In genomic region chr6:72560721-72561593, GRCh38 we compare ENCODE assay signal across 13 cellular contexts.
DNase-seq lines count a peak whose midpoint lies in the region; ATAC-seq and TF ChIP-seq lines count a peak whose summit lies in the region.
"Had no signal": no experiment of that assay in that cellular context is flagged by ENCODE, and none has a peak within 500 bp of the region (broad histone marks: within the 10 kb centered on the region; RNA-seq: fewer than 3 reads in every experiment).

No MANE protein-coding gene starts in this region.

- H3K4me1 ChIP-seq in cardiac muscle cell (ENCODE audit: low read depth): peaks cover 7% of the 10 kb centered on the region
- H3K4me1 ChIP-seq in endodermal cell (ENCODE audit: control insufficient read depth, insufficient read depth, low read length): peaks cover 6% of the 10 kb centered on the region
- H3K4me1 ChIP-seq: esophagus squamous epithelium had no signal

- WGBS in endodermal cell (ENCODE audit: insufficient coverage in 1 of 2, insufficient read length in 1 of 2), 2 experiments: 91% methylated on average over 7 to 9 of the region's 9 CpGs

- H3K9me3 Mint-ChIP-seq in endodermal cell: peaks cover 5% of the 10 kb centered on the region
- H3K9me3 Mint-ChIP-seq in activated CD4-positive, alpha-beta memory T cell treated with anti-CD3 and anti-CD28 coated beads for 36 hours: no peaks in the 10 kb centered on the region
- H3K9me3 Mint-ChIP-seq: activated T-helper 1 cell treated with anti-CD3 and anti-CD28 coated beads, Interleukin-12 subunit alpha, Interleukin-12 subunit beta, Interleukin-2, Interleukin-4 antibody, amounts not matched to agents 30 ng/mL and 10 ng/mL and 1 ng/mL, durations not matched to agents 14 hours and 24 hours and 36 hours had no signal

- H3K36me3 ChIP-seq in cardiac muscle cell (no peaks in the 10 kb centered on the region), endodermal cell (ENCODE audit: control insufficient read depth, insufficient read depth, low read length) (no peaks in the 10 kb centered on the region)
- H3K36me3 ChIP-seq: esophagus squamous epithelium, thyroid gland had no signal

- H3K9me3 ChIP-seq in cardiac muscle cell (ENCODE audit: low read depth) (no peaks in the 10 kb centered on the region), endodermal cell (ENCODE audit: control insufficient read depth, low read length) (no peaks in the 10 kb centered on the region)
- H3K9me3 ChIP-seq: esophagus squamous epithelium, thyroid gland had no signal

- H3K27me3 ChIP-seq in cardiac muscle cell: no peaks in the 10 kb centered on the region
- no peaks in the 10 kb centered on the region for H3K27me3 ChIP-seq in endodermal cell (ENCODE audit: control insufficient read depth, insufficient read depth, low read length, poor library complexity, severe bottlenecking)
- H3K27me3 ChIP-seq: esophagus squamous epithelium, thyroid gland had no signal

- CTCF ChIA-PET in activated CD4-positive, alpha-beta memory T cell treated with anti-CD3 and anti-CD28 coated beads for 36 hours (lab: Charles Lee): interaction anchor here (0.6 to 1.4 kb wide), 2 partner anchors 149 to 334 kb away, joined by 3 to 5 read pairs; no protein-coding TSS in a partner anchor

- H3K27me3 Mint-ChIP-seq in endodermal cell (ENCODE audit: insufficient read depth): no peaks in the 10 kb centered on the region
- peaks cover 4% of the 10 kb centered on the region for H3K27me3 Mint-ChIP-seq in activated CD4-positive, alpha-beta memory T cell treated with anti-CD3 and anti-CD28 coated beads for 36 hours

- TF ChIP-seq CTCF in cardiac muscle cell (IDR thresholded peaks at IDR 0.05; ENCODE audit: low read depth, low read length) (peak; percentile 13), endodermal cell (conservative IDR thresholded peaks at IDR 0.05) (peak; percentile 68)

- H3K4me1 Mint-ChIP-seq in endodermal cell: peaks cover 16% of the 10 kb centered on the region
- no peaks in the 10 kb centered on the region for H3K4me1 Mint-ChIP-seq in activated CD4-positive, alpha-beta memory T cell treated with anti-CD3 and anti-CD28 coated beads for 36 hours (ENCODE audit: low read depth)

- POLR2A ChIA-PET in activated CD4-positive, alpha-beta memory T cell treated with anti-CD3 and anti-CD28 coated beads for 36 hours (lab: Charles Lee): no interaction called here

- peak overlapping the region; percentile 44 for H3K27ac Mint-ChIP-seq in endodermal cell
- H3K27ac Mint-ChIP-seq in activated CD4-positive, alpha-beta memory T cell treated with anti-CD3 and anti-CD28 coated beads for 36 hours: no peak overlapping the region
- H3K27ac Mint-ChIP-seq: activated T-helper 1 cell treated with anti-CD3 and anti-CD28 coated beads, Interleukin-12 subunit alpha, Interleukin-12 subunit beta, Interleukin-2, Interleukin-4 antibody, amounts not matched to agents 30 ng/mL and 10 ng/mL and 1 ng/mL, durations not matched to agents 14 hours and 24 hours and 36 hours had no signal

- H3K27ac ChIP-seq in cardiac muscle cell (no peak overlapping the region), endodermal cell (ENCODE audit: low read depth, low read length) (no peak overlapping the region)
- H3K27ac ChIP-seq: esophagus squamous epithelium, thyroid gland had no signal

- intact Hi-C loops in left cardiac atrium (cut with DNase I): no loop called here
- intact Hi-C loops in activated CD4-positive, alpha-beta memory T cell treated with anti-CD3 and anti-CD28 coated beads for 36 hours (cut with micrococcal nuclease): no loop called here

- DNase-seq in cardiac muscle cell (ENCODE audit: low read depth in 1 of 2, low spot score in 1 of 2): peak; percentile 4
- no peak for DNase-seq in left cardiac atrium
- DNase-seq in NCI-H2227 treated with DMSO at 0.1 percent for 48 hours (lab: John Stamatoyannopoulos, UW): peak; percentile 56
- DNase-seq in endodermal cell: peak; percentile 61
- no peak for DNase-seq in amniotic stem cell (lab: John Stamatoyannopoulos, UW)
- no peak for DNase-seq in activated CD4-positive, alpha-beta memory T cell treated with anti-CD3 and anti-CD28 coated beads for 36 hours
- no peak for DNase-seq in SHP77 treated with DMSO at 0.1 percent for 48 hours (lab: John Stamatoyannopoulos, UW)
- DNase-seq: caudate nucleus, esophagus squamous epithelium, NCI-H2029, thyroid gland had no signal

- H3K4me3 ChIP-seq in cardiac muscle cell: no peak overlapping the region
- no peak overlapping the region for H3K4me3 ChIP-seq in endodermal cell (ENCODE audit: low read length)
- H3K4me3 ChIP-seq: esophagus squamous epithelium, thyroid gland had no signal

- H3K4me3 Mint-ChIP-seq in endodermal cell: no peak overlapping the region
- H3K4me3 Mint-ChIP-seq in activated CD4-positive, alpha-beta memory T cell treated with anti-CD3 and anti-CD28 coated beads for 36 hours: no peak overlapping the region
- H3K4me3 Mint-ChIP-seq: activated T-helper 1 cell treated with anti-CD3 and anti-CD28 coated beads, Interleukin-12 subunit alpha, Interleukin-12 subunit beta, Interleukin-2, Interleukin-4 antibody, amounts not matched to agents 30 ng/mL and 10 ng/mL and 1 ng/mL, durations not matched to agents 14 hours and 24 hours and 36 hours had no signal

- no peaks in the 10 kb centered on the region for H3K36me3 Mint-ChIP-seq in endodermal cell (ENCODE audit: low read depth)
- H3K36me3 Mint-ChIP-seq in activated CD4-positive, alpha-beta memory T cell treated with anti-CD3 and anti-CD28 coated beads for 36 hours: no peaks in the 10 kb centered on the region

- no peak overlapping the region for H3K9ac ChIP-seq in endodermal cell (ENCODE audit: extremely low read depth, low read length, poor library complexity, severe bottlenecking)

- ATAC-seq in left cardiac atrium: no peak
- ATAC-seq in GM18870 (IDR thresholded peaks at IDR 0.05; ENCODE audit: unreplicated experiment): no peak

Comparison
In these comparisons a context has a peak if more than half of its experiments do, and no peak if none do; other contexts are left out.
1. DNase-seq: peak in cardiac muscle cell (2 of 2), NCI-H2227 treated with DMSO at 0.1 percent for 48 hours (single experiment) and endodermal cell (single experiment); none in left cardiac atrium (single experiment), amniotic stem cell (single experiment), activated CD4-positive, alpha-beta memory T cell treated with anti-CD3 and anti-CD28 coated beads for 36 hours (single experiment) and SHP77 treated with DMSO at 0.1 percent for 48 hours (single experiment).